Comparison of ENCODE assay signal across 1 cellular context in the genomic region with DNA sequence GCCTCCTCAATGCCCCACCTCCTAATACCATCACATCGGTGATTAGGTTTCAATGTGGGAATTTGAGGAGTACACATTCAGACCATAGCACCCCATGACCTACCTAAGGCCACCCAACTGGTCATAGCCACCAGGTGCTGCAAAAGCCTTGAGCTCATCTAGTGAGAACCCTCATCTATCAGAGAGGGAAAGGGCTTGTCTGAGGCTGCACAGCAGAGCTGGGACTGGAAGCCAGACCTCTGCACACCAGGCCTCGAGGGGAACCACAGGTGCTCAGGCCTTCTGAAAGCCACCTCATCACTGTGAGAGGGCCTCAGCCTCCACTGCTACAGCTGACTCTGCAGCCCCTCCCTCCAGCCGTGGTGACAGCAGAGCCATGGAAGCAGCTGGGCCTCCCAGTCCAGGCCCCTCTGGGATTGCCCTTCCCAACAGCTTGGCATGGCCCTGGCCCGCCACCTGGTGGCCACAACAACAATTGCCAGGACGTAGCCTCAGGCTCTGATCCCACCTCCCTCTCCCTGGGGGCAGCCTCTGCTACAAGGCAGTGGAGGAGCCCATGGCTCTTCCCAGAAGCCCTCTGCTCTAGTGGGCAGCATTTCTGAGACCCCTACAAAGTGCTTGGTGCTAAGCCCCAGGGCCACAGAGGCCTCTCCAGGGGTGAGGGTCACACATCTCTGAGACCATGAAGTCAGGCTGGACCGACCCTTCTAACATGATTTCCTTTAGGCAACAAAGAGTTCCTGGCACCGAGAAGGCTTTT.
TF ChIP-seq lines count a peak whose summit lies in the region.

No MANE protein-coding gene starts in this region.

TF ChIP-seq in HEK293, 187 proteins besides CTCF, POLR2A, EP300 and RAD21 (continued from another document and continues in another):
- TF ChIP-seq, protein P1, sequence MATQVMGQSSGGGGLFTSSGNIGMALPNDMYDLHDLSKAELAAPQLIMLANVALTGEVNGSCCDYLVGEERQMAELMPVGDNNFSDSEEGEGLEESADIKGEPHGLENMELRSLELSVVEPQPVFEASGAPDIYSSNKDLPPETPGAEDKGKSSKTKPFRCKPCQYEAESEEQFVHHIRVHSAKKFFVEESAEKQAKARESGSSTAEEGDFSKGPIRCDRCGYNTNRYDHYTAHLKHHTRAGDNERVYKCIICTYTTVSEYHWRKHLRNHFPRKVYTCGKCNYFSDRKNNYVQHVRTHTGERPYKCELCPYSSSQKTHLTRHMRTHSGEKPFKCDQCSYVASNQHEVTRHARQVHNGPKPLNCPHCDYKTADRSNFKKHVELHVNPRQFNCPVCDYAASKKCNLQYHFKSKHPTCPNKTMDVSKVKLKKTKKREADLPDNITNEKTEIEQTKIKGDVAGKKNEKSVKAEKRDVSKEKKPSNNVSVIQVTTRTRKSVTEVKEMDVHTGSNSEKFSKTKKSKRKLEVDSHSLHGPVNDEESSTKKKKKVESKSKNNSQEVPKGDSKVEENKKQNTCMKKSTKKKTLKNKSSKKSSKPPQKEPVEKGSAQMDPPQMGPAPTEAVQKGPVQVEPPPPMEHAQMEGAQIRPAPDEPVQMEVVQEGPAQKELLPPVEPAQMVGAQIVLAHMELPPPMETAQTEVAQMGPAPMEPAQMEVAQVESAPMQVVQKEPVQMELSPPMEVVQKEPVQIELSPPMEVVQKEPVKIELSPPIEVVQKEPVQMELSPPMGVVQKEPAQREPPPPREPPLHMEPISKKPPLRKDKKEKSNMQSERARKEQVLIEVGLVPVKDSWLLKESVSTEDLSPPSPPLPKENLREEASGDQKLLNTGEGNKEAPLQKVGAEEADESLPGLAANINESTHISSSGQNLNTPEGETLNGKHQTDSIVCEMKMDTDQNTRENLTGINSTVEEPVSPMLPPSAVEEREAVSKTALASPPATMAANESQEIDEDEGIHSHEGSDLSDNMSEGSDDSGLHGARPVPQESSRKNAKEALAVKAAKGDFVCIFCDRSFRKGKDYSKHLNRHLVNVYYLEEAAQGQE (tag by site-specific recombination; IDR thresholded peaks at IDR 0.05): no peak
- TF ChIP-seq ZNF175 (tag by site-specific recombination; IDR thresholded peaks at IDR 0.05): no peak
- TF ChIP-seq ZNF140 (tag by site-specific recombination; IDR thresholded peaks at IDR 0.05): no peak
- TF ChIP-seq, protein P2, sequence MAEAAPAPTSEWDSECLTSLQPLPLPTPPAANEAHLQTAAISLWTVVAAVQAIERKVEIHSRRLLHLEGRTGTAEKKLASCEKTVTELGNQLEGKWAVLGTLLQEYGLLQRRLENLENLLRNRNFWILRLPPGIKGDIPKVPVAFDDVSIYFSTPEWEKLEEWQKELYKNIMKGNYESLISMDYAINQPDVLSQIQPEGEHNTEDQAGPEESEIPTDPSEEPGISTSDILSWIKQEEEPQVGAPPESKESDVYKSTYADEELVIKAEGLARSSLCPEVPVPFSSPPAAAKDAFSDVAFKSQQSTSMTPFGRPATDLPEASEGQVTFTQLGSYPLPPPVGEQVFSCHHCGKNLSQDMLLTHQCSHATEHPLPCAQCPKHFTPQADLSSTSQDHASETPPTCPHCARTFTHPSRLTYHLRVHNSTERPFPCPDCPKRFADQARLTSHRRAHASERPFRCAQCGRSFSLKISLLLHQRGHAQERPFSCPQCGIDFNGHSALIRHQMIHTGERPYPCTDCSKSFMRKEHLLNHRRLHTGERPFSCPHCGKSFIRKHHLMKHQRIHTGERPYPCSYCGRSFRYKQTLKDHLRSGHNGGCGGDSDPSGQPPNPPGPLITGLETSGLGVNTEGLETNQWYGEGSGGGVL (tag by site-specific recombination; IDR thresholded peaks at IDR 0.05): no peak
- no peak for TF ChIP-seq ZFP3 (tag by site-specific recombination; IDR thresholded peaks at IDR 0.05; ENCODE audit: low read depth)
- TF ChIP-seq ZNF341 (tag by site-specific recombination; IDR thresholded peaks at IDR 0.05; ENCODE audit: low read depth): peak; percentile 25; the same call in 1 of the 2 replicates
- TF ChIP-seq, protein P3, sequence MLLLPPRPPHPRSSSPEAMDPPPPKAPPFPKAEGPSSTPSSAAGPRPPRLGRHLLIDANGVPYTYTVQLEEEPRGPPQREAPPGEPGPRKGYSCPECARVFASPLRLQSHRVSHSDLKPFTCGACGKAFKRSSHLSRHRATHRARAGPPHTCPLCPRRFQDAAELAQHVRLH (tag by site-specific recombination; IDR thresholded peaks at IDR 0.05): no peak
- no peak for TF ChIP-seq HOXD13 (CRISPR knock-in tag; IDR thresholded peaks at IDR 0.05; ENCODE audit: borderline replicate concordance)
- no peak for TF ChIP-seq ZSCAN16 (tag by site-specific recombination; IDR thresholded peaks at IDR 0.05)
- TF ChIP-seq ZNF302 (tag by site-specific recombination; IDR thresholded peaks at IDR 0.05; ENCODE audit: low read depth): no peak
- TF ChIP-seq ZNF239 (tag by site-specific recombination; IDR thresholded peaks at IDR 0.05): no peak
- no peak for TF ChIP-seq PATZ1 (tag by site-specific recombination; IDR thresholded peaks at IDR 0.05)
- no peak for TF ChIP-seq ZNF157 (tag by site-specific recombination; IDR thresholded peaks at IDR 0.05)
- no peak for TF ChIP-seq SALL2 (tag by site-specific recombination; IDR thresholded peaks at IDR 0.05; ENCODE audit: borderline replicate concordance)
- TF ChIP-seq ZNF335 (tag by site-specific recombination; conservative IDR thresholded peaks at IDR 0.05): peak; percentile 84
- TF ChIP-seq SP7 (tag by site-specific recombination; IDR thresholded peaks at IDR 0.05): no peak
- peak; percentile 56 for TF ChIP-seq ZNF654 (tag by site-specific recombination; IDR thresholded peaks at IDR 0.05; ENCODE audit: low read depth)
- TF ChIP-seq ZNF621 (tag by site-specific recombination; IDR thresholded peaks at IDR 0.05): no peak
- no peak for TF ChIP-seq SP3 (tag by site-specific recombination; IDR thresholded peaks at IDR 0.05)
- no peak for TF ChIP-seq ZNF501 (tag by site-specific recombination; IDR thresholded peaks at IDR 0.05)
- 0 out of 2 replicates have a peak, but pooled peaks have one; percentile 35 for TF ChIP-seq PBX3 (CRISPR knock-in tag; IDR thresholded peaks at IDR 0.05)
- no peak for TF ChIP-seq ZBTB20 (tag by site-specific recombination; IDR thresholded peaks at IDR 0.05)
- no peak for TF ChIP-seq TSHZ1 (tag by site-specific recombination; IDR thresholded peaks at IDR 0.05; ENCODE audit: borderline replicate concordance)
- no peak for TF ChIP-seq ZNF514 (tag by site-specific recombination; IDR thresholded peaks at IDR 0.05)
- TF ChIP-seq, protein P4, sequence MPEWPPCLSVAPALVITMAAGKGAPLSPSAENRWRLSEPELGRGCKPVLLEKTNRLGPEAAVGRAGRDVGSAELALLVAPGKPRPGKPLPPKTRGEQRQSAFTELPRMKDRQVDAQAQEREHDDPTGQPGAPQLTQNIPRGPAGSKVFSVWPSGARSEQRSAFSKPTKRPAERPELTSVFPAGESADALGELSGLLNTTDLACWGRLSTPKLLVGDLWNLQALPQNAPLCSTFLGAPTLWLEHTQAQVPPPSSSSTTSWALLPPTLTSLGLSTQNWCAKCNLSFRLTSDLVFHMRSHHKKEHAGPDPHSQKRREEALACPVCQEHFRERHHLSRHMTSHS (tag by site-specific recombination; IDR thresholded peaks at IDR 0.05): no peak
- no peak for TF ChIP-seq ZNF292 (tag by site-specific recombination; IDR thresholded peaks at IDR 0.05; ENCODE audit: borderline replicate concordance, low read depth)
- no peak for TF ChIP-seq ZNF416 (tag by site-specific recombination; IDR thresholded peaks at IDR 0.05)
- no peak for TF ChIP-seq ZNF449 (tag by site-specific recombination; IDR thresholded peaks at IDR 0.05)
- no peak for TF ChIP-seq ZNF23 (tag by site-specific recombination; IDR thresholded peaks at IDR 0.05; ENCODE audit: borderline replicate concordance)
- TF ChIP-seq ZNF76 (tag by site-specific recombination; IDR thresholded peaks at IDR 0.05; ENCODE audit: borderline replicate concordance, low read depth): no peak
- no peak for TF ChIP-seq GLI4 (tag by site-specific recombination; IDR thresholded peaks at IDR 0.05)
- TF ChIP-seq, protein P5, sequence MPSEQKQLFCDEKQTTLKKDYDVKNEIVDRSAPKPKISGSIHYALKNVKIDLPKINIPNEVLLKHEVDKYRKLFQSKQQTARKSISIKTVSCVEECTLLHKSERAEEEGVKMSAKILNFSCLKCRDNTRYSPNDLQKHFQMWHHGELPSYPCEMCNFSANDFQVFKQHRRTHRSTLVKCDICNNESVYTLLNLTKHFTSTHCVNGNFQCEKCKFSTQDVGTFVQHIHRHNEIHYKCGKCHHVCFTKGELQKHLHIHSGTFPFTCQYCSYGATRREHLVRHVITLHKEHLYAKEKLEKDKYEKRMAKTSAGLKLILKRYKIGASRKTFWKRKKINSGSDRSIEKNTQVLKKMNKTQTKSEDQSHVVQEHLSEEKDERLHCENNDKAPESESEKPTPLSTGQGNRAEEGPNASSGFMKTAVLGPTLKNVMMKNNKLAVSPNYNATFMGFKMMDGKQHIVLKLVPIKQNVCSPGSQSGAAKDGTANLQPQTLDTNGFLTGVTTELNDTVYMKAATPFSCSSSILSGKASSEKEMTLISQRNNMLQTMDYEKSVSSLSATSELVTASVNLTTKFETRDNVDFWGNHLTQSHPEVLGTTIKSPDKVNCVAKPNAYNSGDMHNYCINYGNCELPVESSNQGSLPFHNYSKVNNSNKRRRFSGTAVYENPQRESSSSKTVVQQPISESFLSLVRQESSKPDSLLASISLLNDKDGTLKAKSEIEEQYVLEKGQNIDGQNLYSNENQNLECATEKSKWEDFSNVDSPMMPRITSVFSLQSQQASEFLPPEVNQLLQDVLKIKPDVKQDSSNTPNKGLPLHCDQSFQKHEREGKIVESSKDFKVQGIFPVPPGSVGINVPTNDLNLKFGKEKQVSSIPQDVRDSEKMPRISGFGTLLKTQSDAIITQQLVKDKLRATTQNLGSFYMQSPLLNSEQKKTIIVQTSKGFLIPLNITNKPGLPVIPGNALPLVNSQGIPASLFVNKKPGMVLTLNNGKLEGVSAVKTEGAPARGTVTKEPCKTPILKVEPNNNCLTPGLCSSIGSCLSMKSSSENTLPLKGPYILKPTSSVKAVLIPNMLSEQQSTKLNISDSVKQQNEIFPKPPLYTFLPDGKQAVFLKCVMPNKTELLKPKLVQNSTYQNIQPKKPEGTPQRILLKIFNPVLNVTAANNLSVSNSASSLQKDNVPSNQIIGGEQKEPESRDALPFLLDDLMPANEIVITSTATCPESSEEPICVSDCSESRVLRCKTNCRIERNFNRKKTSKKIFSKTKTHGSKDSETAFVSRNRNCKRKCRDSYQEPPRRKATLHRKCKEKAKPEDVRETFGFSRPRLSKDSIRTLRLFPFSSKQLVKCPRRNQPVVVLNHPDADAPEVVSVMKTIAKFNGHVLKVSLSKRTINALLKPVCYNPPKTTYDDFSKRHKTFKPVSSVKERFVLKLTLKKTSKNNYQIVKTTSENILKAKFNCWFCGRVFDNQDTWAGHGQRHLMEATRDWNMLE (tag by site-specific recombination; conservative IDR thresholded peaks at IDR 0.05; ENCODE audit: low read depth): no peak
- TF ChIP-seq ZNF670 (tag by site-specific recombination; IDR thresholded peaks at IDR 0.05; ENCODE audit: low read depth): no peak
- TF ChIP-seq ZIC2 (tag by site-specific recombination; IDR thresholded peaks at IDR 0.05): 0 out of 2 replicates have a peak, but pooled peaks have one; percentile 7
- TF ChIP-seq ZNF777 (tag by site-specific recombination; IDR thresholded peaks at IDR 0.05; ENCODE audit: borderline replicate concordance): no peak
